ENCODE assay signal across 8 cellular contexts in the genomic region with DNA sequence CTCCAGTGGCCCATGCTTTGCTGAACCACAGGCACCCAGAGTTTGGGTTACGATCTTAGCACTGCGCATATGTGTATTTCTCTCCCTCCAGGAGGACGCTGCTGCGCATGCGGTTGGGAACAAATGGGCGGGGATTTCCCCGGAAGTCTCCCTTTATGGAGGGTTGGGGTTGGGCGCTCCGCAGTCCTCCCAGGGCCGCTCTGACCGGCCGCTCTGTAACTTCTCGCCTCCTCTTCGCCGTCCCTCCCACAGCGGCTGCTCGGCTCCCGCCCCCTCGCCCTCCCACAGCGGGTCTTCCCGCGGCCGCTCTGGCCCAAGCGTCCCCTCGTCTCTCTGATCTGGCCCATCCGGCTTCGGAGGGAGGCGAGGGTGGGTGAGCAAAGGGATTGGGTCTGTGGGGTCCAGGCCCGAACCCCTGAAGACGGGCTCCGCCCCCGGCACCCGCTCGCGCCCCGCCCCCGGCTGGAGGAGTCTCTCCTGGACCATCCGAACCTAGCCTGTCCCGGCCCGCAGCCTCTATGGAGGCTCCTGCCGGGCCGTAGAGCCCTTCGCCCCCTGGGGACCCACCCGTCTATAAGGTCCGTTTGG.
A peak's percentile ranks its signal among the peaks of the same experiment; 100 is the strongest.
DNase-seq lines count a peak whose midpoint lies in the region; ATAC-seq, FAIRE-seq and TF ChIP-seq lines count a peak whose summit lies in the region.

A gene with protein sequence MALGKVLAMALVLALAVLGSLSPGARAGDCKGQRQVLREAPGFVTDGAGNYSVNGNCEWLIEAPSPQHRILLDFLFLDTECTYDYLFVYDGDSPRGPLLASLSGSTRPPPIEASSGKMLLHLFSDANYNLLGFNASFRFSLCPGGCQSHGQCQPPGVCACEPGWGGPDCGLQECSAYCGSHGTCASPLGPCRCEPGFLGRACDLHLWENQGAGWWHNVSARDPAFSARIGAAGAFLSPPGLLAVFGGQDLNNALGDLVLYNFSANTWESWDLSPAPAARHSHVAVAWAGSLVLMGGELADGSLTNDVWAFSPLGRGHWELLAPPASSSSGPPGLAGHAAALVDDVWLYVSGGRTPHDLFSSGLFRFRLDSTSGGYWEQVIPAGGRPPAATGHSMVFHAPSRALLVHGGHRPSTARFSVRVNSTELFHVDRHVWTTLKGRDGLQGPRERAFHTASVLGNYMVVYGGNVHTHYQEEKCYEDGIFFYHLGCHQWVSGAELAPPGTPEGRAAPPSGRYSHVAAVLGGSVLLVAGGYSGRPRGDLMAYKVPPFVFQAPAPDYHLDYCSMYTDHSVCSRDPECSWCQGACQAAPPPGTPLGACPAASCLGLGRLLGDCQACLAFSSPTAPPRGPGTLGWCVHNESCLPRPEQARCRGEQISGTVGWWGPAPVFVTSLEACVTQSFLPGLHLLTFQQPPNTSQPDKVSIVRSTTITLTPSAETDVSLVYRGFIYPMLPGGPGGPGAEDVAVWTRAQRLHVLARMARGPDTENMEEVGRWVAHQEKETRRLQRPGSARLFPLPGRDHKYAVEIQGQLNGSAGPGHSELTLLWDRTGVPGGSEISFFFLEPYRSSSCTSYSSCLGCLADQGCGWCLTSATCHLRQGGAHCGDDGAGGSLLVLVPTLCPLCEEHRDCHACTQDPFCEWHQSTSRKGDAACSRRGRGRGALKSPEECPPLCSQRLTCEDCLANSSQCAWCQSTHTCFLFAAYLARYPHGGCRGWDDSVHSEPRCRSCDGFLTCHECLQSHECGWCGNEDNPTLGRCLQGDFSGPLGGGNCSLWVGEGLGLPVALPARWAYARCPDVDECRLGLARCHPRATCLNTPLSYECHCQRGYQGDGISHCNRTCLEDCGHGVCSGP (N-terminal part only) (plus strand): TSS at position 328 of the 588 bp plus-strand sequence. CDS start 609 bp downstream, outside the sequence.

- H3K4me3 ChIP-seq in Loucy (ENCODE audit: low read length, poor library complexity, severe bottlenecking) = peak within 1 kb of the TSS; percentile 85

- no peaks in the 10 kb centered on the region for H3K36me3 Mint-ChIP-seq in nephron progenitor cell (ENCODE audit: low read depth)

- no peaks in the 10 kb centered on the region for H3F3A ChIP-seq in Loucy (ENCODE audit: low read depth)

- H3K27me3 ChIP-seq in Loucy (ENCODE audit: insufficient read depth, low read length, poor library complexity, severe bottlenecking) = no peaks in the 10 kb centered on the region

- TF ChIP-seq POLR2A in H54 (IDR thresholded peaks at IDR 0.05; ENCODE audit: low read depth, low read length) = peak; percentile 57; the same call in 1 of the 2 replicates
- peak; percentile 73 for TF ChIP-seq POLR2A in Raji (IDR thresholded peaks at IDR 0.05; ENCODE audit: insufficient read depth, low read depth, low read length)

- H3K9me3 ChIP-seq in ES-I3 (ENCODE audit: control insufficient read depth, insufficient read depth, low read length) = no peaks in the 10 kb centered on the region
- H3K9me3 ChIP-seq in Loucy (ENCODE audit: insufficient read depth, low read depth, low read length) = no peaks in the 10 kb centered on the region

- peak; percentile 94 for ATAC-seq in stimulated activated naive CD8-positive, alpha-beta T cell treated with anti-CD3 and anti-CD28 coated beads, Interleukin-15, amount 100 ng/mL, for 72 hours

- peak within 1 kb of the TSS; percentile 92 for H3K4me2 ChIP-seq in Loucy (ENCODE audit: low read depth, low read length, poor library complexity, severe bottlenecking)

- peaks cover 38% of the 10 kb centered on the region for H3K79me2 ChIP-seq in Loucy (ENCODE audit: insufficient read depth, low read length)

- FAIRE-seq in H54 (lab: Jason Lieb, UNC) = peak; percentile 95

- peaks cover 57% of the 10 kb centered on the region for H3K27me3 Mint-ChIP-seq in nephron progenitor cell (ENCODE audit: low read depth, poor library complexity)
- H3K27me3 Mint-ChIP-seq in stimulated activated naive CD8-positive, alpha-beta T cell treated with anti-CD3 and anti-CD28 coated beads, Interleukin-15, amount 100 ng/mL, for 72 hours = peaks cover 41% of the 10 kb centered on the region

- no peak within 1 kb of the TSS for H3K27ac Mint-ChIP-seq in nephron progenitor cell
- H3K27ac Mint-ChIP-seq in stimulated activated naive CD8-positive, alpha-beta T cell treated with anti-CD3 and anti-CD28 coated beads, Interleukin-15, amount 100 ng/mL, for 72 hours = peak within 1 kb of the TSS; percentile 76 to 93

- H4K20me1 ChIP-seq in Loucy (ENCODE audit: insufficient read depth, low read length, poor library complexity, severe bottlenecking) = peaks cover 17% of the 10 kb centered on the region

- no peaks in the 10 kb centered on the region for H3K36me3 ChIP-seq in ES-I3 (ENCODE audit: insufficient read depth, low read length)
- H3K36me3 ChIP-seq in Loucy (ENCODE audit: insufficient read depth, low read length) = no peaks in the 10 kb centered on the region

- H3K9me3 Mint-ChIP-seq in nephron progenitor cell = no peaks in the 10 kb centered on the region
- H3K9me3 Mint-ChIP-seq in stimulated activated naive CD8-positive, alpha-beta T cell treated with anti-CD3 and anti-CD28 coated beads, Interleukin-15, amount 100 ng/mL, for 72 hours = no peaks in the 10 kb centered on the region

- peaks cover 50% of the 10 kb centered on the region for H3K4me1 Mint-ChIP-seq in nephron progenitor cell
- peaks cover 41% of the 10 kb centered on the region for H3K4me1 Mint-ChIP-seq in stimulated activated naive CD8-positive, alpha-beta T cell treated with anti-CD3 and anti-CD28 coated beads, Interleukin-15, amount 100 ng/mL, for 72 hours

- DNase-seq in H54 (ENCODE audit: insufficient read length, low spot score) (peak; percentile 100), activated gamma-delta T cell (lab: John Stamatoyannopoulos, UW) (peak; percentile 75), fibroblast of the conjunctiva (ENCODE audit: low read depth) (peak; percentile 98), nephron progenitor cell (peak; percentile 98)
- peak; percentile 97 to 99 for DNase-seq in stimulated activated naive CD8-positive, alpha-beta T cell treated with anti-CD3 and anti-CD28 coated beads, Interleukin-15, amount 100 ng/mL, for 72 hours

- TF ChIP-seq CTCF in Loucy (conservative IDR thresholded peaks at IDR 0.05; ENCODE audit: low read length) (no peak), nephron progenitor cell (IDR thresholded peaks at IDR 0.05) (no peak)

- H3K9ac ChIP-seq in ES-I3 (ENCODE audit: low read depth, low read length) (peak within 1 kb of the TSS; percentile 84), Loucy (ENCODE audit: low read depth, low read length, poor library complexity, severe bottlenecking) (peak within 1 kb of the TSS; percentile 89)

- H3K4me1 ChIP-seq in ES-I3 (ENCODE audit: insufficient read depth, low read length) = no peaks in the 10 kb centered on the region; the same call in 1 of the 2 replicates
- peaks cover 30% of the 10 kb centered on the region for H3K4me1 ChIP-seq in Loucy (ENCODE audit: insufficient read depth, low read length, poor library complexity, severe bottlenecking)

- peak within 1 kb of the TSS; percentile 89 for H3K4me3 Mint-ChIP-seq in nephron progenitor cell
- H3K4me3 Mint-ChIP-seq in stimulated activated naive CD8-positive, alpha-beta T cell treated with anti-CD3 and anti-CD28 coated beads, Interleukin-15, amount 100 ng/mL, for 72 hours = peak within 1 kb of the TSS; percentile 92 to 96

- peak within 1 kb of the TSS; percentile 89 for H2AFZ ChIP-seq in Loucy (ENCODE audit: low read length)

- H3K9me2 ChIP-seq in Loucy (replicated peaks; ENCODE audit: low read depth, low read length) = no peaks in the 10 kb centered on the region

Comparison
In these comparisons a context has a peak if more than half of its experiments do, and no peak if none do; other contexts are left out.
1. Peak in every context shown above with its lines: DNase-seq, ATAC-seq and H3K4me3 ChIP-seq.